In the genomic region with DNA sequence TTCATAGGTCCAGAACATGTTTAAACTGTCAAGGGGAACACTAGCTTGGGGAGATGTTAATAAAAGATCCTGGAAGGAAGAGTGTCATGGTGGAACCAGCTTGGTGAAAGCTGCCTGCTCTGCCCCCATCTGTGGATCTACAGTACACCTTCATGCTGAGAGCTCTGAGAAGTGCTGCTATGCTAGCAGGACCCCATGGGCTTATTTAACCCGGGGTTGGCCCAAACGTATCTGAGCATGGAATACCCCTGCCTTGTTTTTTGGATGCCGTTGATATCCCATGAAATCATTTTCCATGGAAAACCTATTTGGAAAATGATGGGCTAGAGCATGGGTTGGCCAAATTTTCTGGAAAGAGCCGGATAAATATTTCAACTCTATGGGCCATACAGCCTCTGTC, we compare ENCODE assay signal across 29 cellular contexts.
"Had no signal": no experiment of that assay in that cellular context is flagged by ENCODE, and none has a peak within 500 bp of the region (broad histone marks: within the 10 kb centered on the region; RNA-seq: fewer than 3 reads in every experiment).

No MANE protein-coding gene starts in this region.

- H3K27ac ChIP-seq: adrenal gland, ascending aorta, body of pancreas, brain microvascular endothelial cell, breast epithelium, cardiac muscle cell had no signal

- DNase-seq: activated effector memory CD4-positive, alpha-beta T cell treated with anti-CD3 and anti-CD28 coated beads, Interleukin-2, amount 50 U/mL, for 16 hours; activated effector memory CD4-positive, alpha-beta T cell treated with Interleukin-2 at 50 U/mL for 16 hours; activated gamma-delta T cell; activated gamma-delta T cell treated with Interleukin-2 at 50 U/mL for 16 hours; activated naive CD4-positive, alpha-beta T cell; activated naive CD4-positive, alpha-beta T cell treated with anti-CD3 and anti-CD28 coated beads for 36 hours; activated naive CD4-positive, alpha-beta T cell treated with anti-CD3 and anti-CD28 coated beads, Interleukin-2, amount 10 ng/mL, durations not matched to agents 7 days and 5 days; activated naive CD4-positive, alpha-beta T cell treated with anti-CD3 and anti-CD28 coated beads, Interleukin-2, amount 50 U/mL, for 16 hours; activated naive CD4-positive, alpha-beta T cell treated with Interleukin-2 at 50 U/mL for 16 hours; activated naive CD8-positive, alpha-beta T cell treated with anti-CD3 and anti-CD28 coated beads for 36 hours; activated naive CD8-positive, alpha-beta T cell treated with anti-CD3 and anti-CD28 coated beads, Interleukin-2, amount 10 ng/mL, durations not matched to agents 7 days and 5 days; activated naive CD8-positive, alpha-beta T cell treated with anti-CD3 and anti-CD28 coated beads, Interleukin-2, amount 50 U/mL, for 24 hours; activated T-cell treated with anti-CD3 and anti-CD28 coated beads, Interleukin-2, amount 50 U/mL, for 24 hours; activated T-cell treated with anti-CD3 and anti-CD28 coated beads, Interleukin-2, amount 50 U/mL, for 4 hours; activated T-cell treated with anti-CD3 and anti-CD28 coated beads, Interleukin-2, amount 50 U/mL, for 48 hours; activated T-cell treated with anti-CD3 and anti-CD28 coated beads, Interleukin-2, amount 50 U/mL, for 72 hours; amniotic stem cell; amygdala; anterior cingulate cortex; aorta; body of pancreas; brain microvascular endothelial cell; caudate nucleus; central memory CD4-positive, alpha-beta T cell; cerebellar nuclear complex had no signal

- H3K9me3 ChIP-seq: adrenal gland, ascending aorta, body of pancreas, breast epithelium had no signal

- H3K4me3 ChIP-seq: adrenal gland, ascending aorta, body of pancreas, breast epithelium, cardiac muscle cell had no signal

- H3K27me3 ChIP-seq: adrenal gland, ascending aorta, body of pancreas, brain microvascular endothelial cell, breast epithelium, cardiac muscle cell had no signal

- H3K4me1 ChIP-seq: adrenal gland, ascending aorta, body of pancreas, breast epithelium had no signal
